In the genomic region with DNA sequence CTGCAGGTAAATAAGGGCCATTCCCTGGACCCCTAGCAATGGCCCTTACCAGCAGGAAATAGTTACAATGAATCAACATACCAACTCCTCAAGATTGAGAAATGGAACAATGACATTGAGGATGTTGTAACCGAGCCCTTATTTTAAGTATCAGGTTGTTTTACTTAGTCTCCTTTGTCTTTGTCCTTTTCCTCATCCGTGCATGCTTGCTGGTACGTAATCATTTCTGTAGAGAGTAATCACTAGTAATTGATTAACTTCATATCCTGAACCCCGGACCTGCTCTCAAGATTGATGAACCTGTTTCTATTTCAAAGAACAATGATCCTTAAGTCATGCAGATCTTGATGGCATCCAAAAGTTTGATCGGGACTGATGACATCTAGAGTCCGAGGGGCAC, we compare ENCODE assay signal across 21 cellular contexts.
DNase-seq lines count a peak whose midpoint lies in the region; ATAC-seq, FAIRE-seq and TF ChIP-seq lines count a peak whose summit lies in the region.
"Had no signal": no experiment of that assay in that cellular context is flagged by ENCODE, and none has a peak within 500 bp of the region (broad histone marks: within the 10 kb centered on the region; RNA-seq: fewer than 3 reads in every experiment).

No MANE protein-coding gene starts in this region.

- H3K27me3 ChIP-seq in H9 (ENCODE audit: insufficient read depth, low read length) (no peaks in the 10 kb centered on the region), HepG2 (ENCODE audit: control insufficient read depth in 1 of 2, insufficient read depth in 2 of 2, low read length in 2 of 2) (no peaks in the 10 kb centered on the region), small intestine (ENCODE audit: control insufficient read depth in 2 of 2, insufficient read depth in 2 of 2, low read length in 2 of 2) (no peaks in the 10 kb centered on the region), WERI-Rb-1 (ENCODE audit: insufficient read depth, low read depth, severe bottlenecking) (no peaks in the 10 kb centered on the region)

- no peak overlapping the region for H2BK15ac ChIP-seq in H9 (ENCODE audit: low read depth, low read length)

- peak overlapping the region; percentile 17 for H4K5ac ChIP-seq in H9 (ENCODE audit: insufficient read length, low read depth, low read length)

- H3K4me2 ChIP-seq in H9 (ENCODE audit: insufficient read depth, insufficient read length, low read length) = no peak overlapping the region
- H3K4me2 ChIP-seq in HepG2 (ENCODE audit: low read depth, low read length) = no peak overlapping the region

- H2AK5ac ChIP-seq in H9 (ENCODE audit: insufficient read length, low read length) = peak overlapping the region; percentile 77

- TF ChIP-seq EP300 in HepG2 (IDR thresholded peaks at IDR 0.05; ENCODE audit: low read depth in 2 of 2, low read length in 2 of 2) = no peak
- no peak for TF ChIP-seq EP300 in HepG2 (CRISPR knock-in tag; IDR thresholded peaks at IDR 0.05; ENCODE audit: borderline replicate concordance)

- H3K18ac ChIP-seq in H9 (ENCODE audit: insufficient read length, low read depth, low read length) = no peak overlapping the region

- H3K27ac ChIP-seq in H9 (ENCODE audit: insufficient read length, low read depth, low read length) (no peak overlapping the region), HepG2 (ENCODE audit: extremely low read length, insufficient read depth, low read length) (no peak overlapping the region), small intestine (ENCODE audit: low read depth in 1 of 2, low read length in 1 of 2) (peak overlapping the region in 1 of 2 donors; percentile 31), WERI-Rb-1 (no peak overlapping the region)
- H3K27ac ChIP-seq: C4-2B, HL-60 had no signal

- H3K9ac ChIP-seq in H9 (ENCODE audit: extremely low read depth, insufficient read length, low read length) = no peak overlapping the region
- H3K9ac ChIP-seq in HepG2 (ENCODE audit: insufficient read depth, low read depth, low read length) = no peak overlapping the region

- peaks cover 28 to 60% of the 10 kb centered on the region in 2 experiments for H3K9me3 Mint-ChIP-seq in H9
- H3K9me3 Mint-ChIP-seq: CD4-positive, alpha-beta T cell had no signal

- TF ChIP-seq RAD21 in HepG2 (CRISPR knock-in tag; IDR thresholded peaks at IDR 0.05) = no peak

- FAIRE-seq in HepG2 (lab: Jason Lieb, UNC) (peak; percentile 57), small intestine (lab: Jason Lieb, UNC) (no peak)
- FAIRE-seq: A204.1, GM12878, H1, K562 had no signal

- H3T11ph ChIP-seq in H9 (ENCODE audit: low read length) = no peak overlapping the region

- H3K4me3 Mint-ChIP-seq in H9 = no peak overlapping the region
- H3K4me3 Mint-ChIP-seq: CD4-positive, alpha-beta T cell had no signal

- BruUV-seq in HepG2 (replicated peaks; lab: Mats Ljungman, UMichigan) = no TSS peak

- no peaks in the 10 kb centered on the region for H3K36me3 ChIP-seq in HepG2 (replicated peaks in 1 of 2; ENCODE audit: control insufficient read depth in 1 of 2, insufficient read depth in 2 of 2, low read length in 2 of 2)
- no peaks in the 10 kb centered on the region for H3K36me3 ChIP-seq in small intestine (ENCODE audit: control insufficient read depth in 2 of 2, insufficient read depth in 2 of 2, low read length in 2 of 2)
- no peaks in the 10 kb centered on the region for H3K36me3 ChIP-seq in WERI-Rb-1
- H3K36me3 ChIP-seq: HAP-1 had no signal

- no peak overlapping the region for H4K91ac ChIP-seq in H9 (ENCODE audit: insufficient read length, low read depth, low read length)

- no peak overlapping the region for H2BK120ac ChIP-seq in H9 (ENCODE audit: low read depth, low read length, poor library complexity, severe bottlenecking)

- no peaks in the 10 kb centered on the region for H3K27me3 Mint-ChIP-seq in H9 (ENCODE audit: low read depth)
- H3K27me3 Mint-ChIP-seq: CD4-positive, alpha-beta T cell had no signal

- H3K4ac ChIP-seq in H9 (ENCODE audit: low read depth, low read length) = no peak overlapping the region

- H2AFZ ChIP-seq in H9 (ENCODE audit: low read length) (no peak overlapping the region), HepG2 (ENCODE audit: low read length) (no peak overlapping the region)

- no peaks in the 10 kb centered on the region for H3K79me2 ChIP-seq in H9 (ENCODE audit: insufficient read depth, low read length)
- H3K79me2 ChIP-seq in HepG2 (ENCODE audit: insufficient read depth, low read length) = no peaks in the 10 kb centered on the region

- POLR2A ChIA-PET in HepG2 (lab: Yijun Ruan, JAX) = no interaction called here

- no peaks in the 10 kb centered on the region for H3K79me1 ChIP-seq in H9 (ENCODE audit: insufficient read depth, low read depth, low read length, poor library complexity, severe bottlenecking)

- peak; percentile 65 for ATAC-seq in HepG2
- no peak for ATAC-seq in GM21737 (IDR thresholded peaks at IDR 0.05; ENCODE audit: unreplicated experiment)
- ATAC-seq: GM12878, K562 had no signal

- CTCF ChIA-PET in HepG2 (lab: Yijun Ruan, JAX; ENCODE audit: low intra/inter-chr PET ratio, low total read pairs) = no interaction called here

- WGBS in H9 (ENCODE audit: extremely low coverage, insufficient read length, low lambda C conversion rate) = no CpG with 5 or more reads among the region's 6 CpGs
- 32% methylated on average over 6 of the region's 6 CpGs for WGBS in HepG2 (ENCODE audit: low lambda C conversion rate)
- 16 to 62% (median 38%) methylated on average over 6 of the region's 6 CpGs for WGBS in small intestine, 3 donors

- no peak overlapping the region for H4K8ac ChIP-seq in H9 (replicated peaks; ENCODE audit: insufficient read length, low read depth, low read length)

- H3K23me2 ChIP-seq in H9 (ENCODE audit: insufficient read length, low read depth, low read length, poor library complexity, severe bottlenecking) = no peaks in the 10 kb centered on the region

- H2BK20ac ChIP-seq in H9 (ENCODE audit: low read depth, low read length, poor library complexity, severe bottlenecking) = no peak overlapping the region

- H3K4me1 ChIP-seq in H9 (ENCODE audit: insufficient read depth, low read length) (peaks cover 23% of the 10 kb centered on the region; the same call in 1 of the 2 replicates), HepG2 (ENCODE audit: insufficient read depth, low read length) (peaks cover 18% of the 10 kb centered on the region), small intestine (ENCODE audit: control insufficient read depth in 2 of 2, insufficient read depth in 1 of 2, low read depth in 1 of 2, low read length in 1 of 2) (no peaks in the 10 kb centered on the region)

- H3K4me1 Mint-ChIP-seq in H9 = peaks cover 47 to 49% of the 10 kb centered on the region in 2 experiments

- no peak overlapping the region for H2BK5ac ChIP-seq in H9 (ENCODE audit: insufficient read length, low read length)

- TF ChIP-seq CTCF in H9 (conservative IDR thresholded peaks at IDR 0.05) = no peak
- no peak for TF ChIP-seq CTCF in epithelial cell of proximal tubule (conservative IDR thresholded peaks at IDR 0.05; ENCODE audit: low read depth, low read length)
- no peak for TF ChIP-seq CTCF in HepG2 (CRISPR knock-in tag; IDR thresholded peaks at IDR 0.05)
- no peak for TF ChIP-seq CTCF in WERI-Rb-1 (IDR thresholded peaks at IDR 0.05; ENCODE audit: low read depth, low read length)

- H3K36me3 Mint-ChIP-seq in H9 (ENCODE audit: insufficient read depth in 1 of 3, low read depth in 3 of 3) = peaks cover 5 to 22% (median 19%) of the 10 kb centered on the region in 3 experiments

- in situ Hi-C loops in HepG2 (cut with HindIII; ENCODE audit: extremely low pct_ligation_motif_present, low pct_unique_long_range_greater_than_20kb) = no loop called here

- TF ChIP-seq POLR2A in HepG2 (IDR thresholded peaks at IDR 0.05; ENCODE audit: insufficient read depth in 1 of 2, low read depth in 2 of 2, low read length in 2 of 2) = no peak

- no peak overlapping the region for H2BK12ac ChIP-seq in H9 (ENCODE audit: insufficient read length, low read depth, low read length)

- H3K23ac ChIP-seq in H9 (ENCODE audit: insufficient read length, low read depth, low read length) = no peak overlapping the region

- no peaks in the 10 kb centered on the region for H4K20me1 ChIP-seq in H9 (ENCODE audit: control insufficient read depth, insufficient read depth, insufficient read length)
- no peaks in the 10 kb centered on the region for H4K20me1 ChIP-seq in HepG2 (ENCODE audit: insufficient read depth, low read length)

- intact Hi-C loops in HepG2 (cut with micrococcal nuclease; ENCODE audit: unreplicated experiment) = no loop called here

- H3K27ac Mint-ChIP-seq in H9 = no peak overlapping the region
- H3K27ac Mint-ChIP-seq: CD4-positive, alpha-beta T cell had no signal

- DNase-seq in H9 = no peak
- DNase-seq in epithelial cell of proximal tubule (ENCODE audit: low read depth) = peak; percentile 10
- peak; percentile 53 for DNase-seq in HepG2 (ENCODE audit: low spot score)
- DNase-seq in small intestine = peak; percentile 70
- no peak for DNase-seq in OCI-M1 (lab: John Stamatoyannopoulos, UW)
- no peak for DNase-seq in WERI-Rb-1
- DNase-seq: ACHN; CD4-positive, alpha-beta T cell; DMS 273 treated with DMSO at 0.1 percent for 48 hours; DMS53; DND-41; EL; IMR-90 had no signal

- H3K4me3 ChIP-seq in epithelial cell of proximal tubule (ENCODE audit: low read depth, low read length) (no peak overlapping the region), HepG2 (replicated peaks in 1 of 3; ENCODE audit: insufficient read depth in 1 of 3, low read depth in 2 of 3, low read length in 3 of 3) (no peak overlapping the region), small intestine (ENCODE audit: low read depth in 1 of 2, low read length in 2 of 2) (no peak overlapping the region), WERI-Rb-1 (ENCODE audit: low read depth, low read length) (no peak overlapping the region)
- H3K4me3 ChIP-seq: GM12878, HAP-1, K562 had no signal

- H3K9me3 ChIP-seq in H9 (ENCODE audit: control insufficient read depth, low read depth, low read length) (no peaks in the 10 kb centered on the region), HepG2 (ENCODE audit: low read length) (no peaks in the 10 kb centered on the region), small intestine (ENCODE audit: control insufficient read depth, low read depth) (no peaks in the 10 kb centered on the region), WERI-Rb-1 (ENCODE audit: severe bottlenecking) (no peaks in the 10 kb centered on the region)

- no peak overlapping the region for H3K14ac ChIP-seq in H9 (ENCODE audit: insufficient read depth, low read length)

- H3K56ac ChIP-seq in H9 (ENCODE audit: insufficient read length, low read depth, low read length) = no peak overlapping the region

TF ChIP-seq in HepG2, 621 proteins besides CTCF, POLR2A, EP300 and RAD21:
- TF ChIP-seq MTF1 (CRISPR knock-in tag; IDR thresholded peaks at IDR 0.05) = no peak
- 0 out of 2 replicates have a peak, but pooled peaks have one; percentile 19 for TF ChIP-seq SOX5 (CRISPR knock-in tag; IDR thresholded peaks at IDR 0.05; ENCODE audit: borderline replicate concordance)
- TF ChIP-seq SOX13 (IDR thresholded peaks at IDR 0.05) = no peak
- TF ChIP-seq SOX13 (CRISPR knock-in tag; conservative IDR thresholded peaks at IDR 0.05 in 1 of 2, IDR thresholded peaks at IDR 0.05 in 1 of 2) = peak in 1 of 2 experiments; percentile 67; a peak in 1 of 4 replicates

Comparison
In these comparisons a context has a peak if more than half of its experiments do, and no peak if none do; other contexts are left out.
1. DNase-seq: peak in epithelial cell of proximal tubule (single experiment), HepG2 (single experiment) and small intestine (single experiment); none in H9 (single experiment), OCI-M1 (single experiment) and WERI-Rb-1 (single experiment).